Comparison of ENCODE assay signal across 12 cellular contexts in the genomic region with DNA sequence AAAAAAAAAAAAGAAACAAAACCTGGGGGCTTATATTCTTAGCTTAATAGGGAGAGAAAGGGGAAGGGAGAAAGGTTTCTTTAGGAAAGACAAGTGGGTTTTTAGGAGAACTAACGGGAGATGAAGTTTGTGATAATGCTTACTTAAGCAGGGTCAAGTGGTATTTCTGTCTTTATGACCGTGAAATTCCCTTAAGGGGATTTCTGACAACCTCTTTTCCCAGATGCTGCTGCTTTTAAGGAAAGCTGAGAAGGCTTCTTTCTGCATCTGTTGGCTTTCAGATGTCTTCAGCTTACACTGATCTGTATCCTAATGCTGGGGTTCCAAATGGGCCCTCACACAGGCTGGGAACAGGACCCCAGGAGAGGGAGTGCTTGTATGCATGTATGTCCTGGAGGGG. TPM values are rescaled to one million over a fixed set of nuclear protein-coding genes. Genes with fewer than 3 reads are reported as not detected.
"Had no signal": no experiment of that assay in that cellular context is flagged by ENCODE, and none has a peak within 500 bp of the region (broad histone marks: within the 10 kb centered on the region; RNA-seq: fewer than 3 reads in every experiment).

No MANE protein-coding gene starts in this region.

- H3K27me3 ChIP-seq: cardiac muscle cell, transverse colon had no signal

- DNase-seq: activated CD4-positive, alpha-beta memory T cell treated with anti-CD3 and anti-CD28 coated beads for 36 hours; activated effector memory CD4-positive, alpha-beta T cell treated with Interleukin-2 at 50 U/mL for 16 hours; activated naive CD4-positive, alpha-beta T cell treated with anti-CD3 and anti-CD28 coated beads, Interleukin-2, amount 50 U/mL, for 16 hours; activated T-cell treated with anti-CD3 and anti-CD28 coated beads, Interleukin-2, amount 50 U/mL, for 24 hours; left ventricle myocardium inferior; naive thymus-derived CD8-positive, alpha-beta T cell; stimulated activated CD4-positive, alpha-beta T cell treated with anti-CD3 and anti-CD28 coated beads, Interleukin-2, amount 100 ng/mL, for 48 hours; stimulated activated naive CD4-positive, alpha-beta T cell treated with Interleukin-2 at 50 U/mL for 16 hours; T1000; transverse colon had no signal

- H3K36me3 Mint-ChIP-seq: activated CD4-positive, alpha-beta memory T cell treated with anti-CD3 and anti-CD28 coated beads for 36 hours; naive thymus-derived CD8-positive, alpha-beta T cell had no signal

- H3K36me3 ChIP-seq: cardiac muscle cell, left ventricle myocardium inferior, transverse colon had no signal

- H3K4me3 ChIP-seq: cardiac muscle cell, left ventricle myocardium inferior, transverse colon had no signal

- H3K9me3 ChIP-seq: left ventricle myocardium inferior, transverse colon had no signal

- ATAC-seq: esophagus mucosa; naive thymus-derived CD8-positive, alpha-beta T cell had no signal

- H3K27ac Mint-ChIP-seq: activated CD4-positive, alpha-beta memory T cell treated with anti-CD3 and anti-CD28 coated beads for 36 hours had no signal

- H3K27me3 Mint-ChIP-seq: activated CD4-positive, alpha-beta memory T cell treated with anti-CD3 and anti-CD28 coated beads for 36 hours; activated T-cell treated with anti-CD3 and anti-CD28 coated beads, Interleukin-2, amount 50 U/mL, for 24 hours had no signal

- H3K27ac ChIP-seq: cardiac muscle cell, left ventricle myocardium inferior, transverse colon had no signal

- H3K4me3 Mint-ChIP-seq: activated CD4-positive, alpha-beta memory T cell treated with anti-CD3 and anti-CD28 coated beads for 36 hours; activated T-cell treated with anti-CD3 and anti-CD28 coated beads, Interleukin-2, amount 50 U/mL, for 24 hours; naive thymus-derived CD8-positive, alpha-beta T cell had no signal

- H3K9me3 Mint-ChIP-seq: activated CD4-positive, alpha-beta memory T cell treated with anti-CD3 and anti-CD28 coated beads for 36 hours; activated T-cell treated with anti-CD3 and anti-CD28 coated beads, Interleukin-2, amount 50 U/mL, for 24 hours; naive thymus-derived CD8-positive, alpha-beta T cell had no signal

RNA-seq across cellular contexts. Expression of a gene that starts 42.7 kb away (rescaled TPM):
- polyA plus RNA-seq: naive thymus-derived CD8-positive, alpha-beta T cell had no signal
